In genomic region chr1:59406437-59407164, GRCh38 we compare ENCODE assay signal across 1 cellular context.
TF ChIP-seq lines count a peak whose summit lies in the region.

No MANE protein-coding gene starts in this region.

TF ChIP-seq in H1, 55 proteins besides CTCF, POLR2A, EP300 and RAD21 (continued from another document):
- TF ChIP-seq, protein P1, sequence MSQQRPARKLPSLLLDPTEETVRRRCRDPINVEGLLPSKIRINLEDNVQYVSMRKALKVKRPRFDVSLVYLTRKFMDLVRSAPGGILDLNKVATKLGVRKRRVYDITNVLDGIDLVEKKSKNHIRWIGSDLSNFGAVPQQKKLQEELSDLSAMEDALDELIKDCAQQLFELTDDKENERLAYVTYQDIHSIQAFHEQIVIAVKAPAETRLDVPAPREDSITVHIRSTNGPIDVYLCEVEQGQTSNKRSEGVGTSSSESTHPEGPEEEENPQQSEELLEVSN (IDR thresholded peaks at IDR 0.05) = no peak
